In the genomic region with DNA sequence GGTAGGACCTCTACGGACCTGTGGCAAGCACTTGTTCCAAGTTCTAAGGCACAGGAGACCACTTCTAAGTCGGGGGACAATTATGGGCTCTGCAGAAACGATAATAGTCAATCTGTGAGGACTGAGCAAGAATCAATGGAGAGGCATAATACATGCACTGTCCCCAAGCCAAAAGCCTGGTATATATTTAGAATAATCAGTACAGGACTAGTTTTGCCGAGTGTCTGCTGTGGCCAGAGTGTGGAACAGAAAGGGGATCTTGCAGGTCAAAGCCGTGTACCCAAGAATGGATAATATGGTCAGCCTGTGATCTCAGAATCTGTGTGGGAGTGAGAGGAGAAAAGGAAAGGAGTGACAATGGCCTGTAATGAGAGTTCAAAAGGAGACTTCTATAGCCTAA, we compare ENCODE assay signal across 4 cellular contexts.
"Had no signal": no experiment of that assay in that cellular context is flagged by ENCODE, and none has a peak within 500 bp of the region (broad histone marks: within the 10 kb centered on the region; RNA-seq: fewer than 3 reads in every experiment).

No MANE protein-coding gene starts in this region.

- DNase-seq: H9, HCEC 1CT, IMR-90 had no signal

- H3K4me3 ChIP-seq: GM23338 had no signal

- ATAC-seq: GM23338 had no signal
